In the genomic region with DNA sequence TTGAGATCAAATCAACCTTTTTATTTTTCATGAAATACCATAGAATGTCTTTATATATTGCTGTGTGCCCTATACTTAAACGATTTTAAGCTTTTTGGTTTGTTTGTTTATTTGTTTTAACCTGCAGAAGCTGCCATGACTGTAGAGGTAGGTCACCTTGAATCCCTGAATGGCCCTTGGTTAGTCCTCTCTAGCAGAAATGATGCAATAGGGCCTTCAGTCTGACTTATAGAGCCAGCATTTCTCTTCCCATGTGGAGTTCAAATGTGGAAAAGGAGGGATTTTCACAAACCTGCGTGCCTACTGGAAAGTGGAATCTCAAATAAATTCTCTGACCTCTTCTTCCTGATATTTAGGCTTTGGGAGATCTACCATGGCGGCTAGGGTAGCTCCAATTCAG, we compare ENCODE assay signal across 25 cellular contexts.
DNase-seq lines count a peak whose midpoint lies in the region; ATAC-seq, FAIRE-seq and TF ChIP-seq lines count a peak whose summit lies in the region.
"Had no signal": no experiment of that assay in that cellular context is flagged by ENCODE, and none has a peak within 500 bp of the region (broad histone marks: within the 10 kb centered on the region; RNA-seq: fewer than 3 reads in every experiment).

No MANE protein-coding gene starts in this region.

- CTCF ChIA-PET in K562 (lab: Yijun Ruan, JAX; ENCODE audit: low intra/inter-chr PET ratio), result no interaction called here

- no peak for TF ChIP-seq RAD21 in K562 (CRISPR knock-in tag; conservative IDR thresholded peaks at IDR 0.05 in 1 of 2, IDR thresholded peaks at IDR 0.05 in 1 of 2)

- 0% methylated on average over 3 of the region's 3 CpGs for WGBS in K562 (ENCODE audit: insufficient coverage, low coverage, missing lambda C conversion rate)
- WGBS in gastroesophageal sphincter (ENCODE audit: low coverage in 1 of 2), 2 donors, result 87 to 95% methylated on average over 2 of the region's 3 CpGs

- TF ChIP-seq POLR2A in K562 (conservative IDR thresholded peaks at IDR 0.05) (no peak), gastroesophageal sphincter (IDR thresholded peaks at IDR 0.05) (no peak)

- peak overlapping the region; percentile 91 for H3K27ac ChIP-seq in left ventricle myocardium inferior (replicated peaks)
- no peak overlapping the region for H3K27ac ChIP-seq in K562 (ENCODE audit: extremely low read depth, low read depth, low read length)
- peak overlapping the region in 3 of 4 donors; percentile 75 to 93 (median 80) for H3K27ac ChIP-seq in gastroesophageal sphincter
- peak overlapping the region; percentile 61 to 78 for H3K27ac ChIP-seq in tibial artery
- H3K27ac ChIP-seq: A549, C4-2B, SJSA1 had no signal

- no peaks in the 10 kb centered on the region for H3K27me3 ChIP-seq in left ventricle myocardium inferior (ENCODE audit: low read depth)
- H3K27me3 ChIP-seq in K562 (ENCODE audit: control insufficient read depth in 2 of 2, insufficient read depth in 2 of 2, low read length in 2 of 2), result peaks cover 0 to 5% of the 10 kb centered on the region in 2 experiments; a peak in 2 of 5 replicates
- H3K27me3 ChIP-seq in gastroesophageal sphincter, result no peaks in the 10 kb centered on the region
- H3K27me3 ChIP-seq in tibial artery, result no peaks in the 10 kb centered on the region
- H3K27me3 ChIP-seq: body of pancreas, SJSA1 had no signal

- H3K9me1 ChIP-seq in K562 (ENCODE audit: control insufficient read depth, insufficient read depth, low read length), result no peaks in the 10 kb centered on the region

- intact Hi-C loops in left ventricle myocardium inferior (cut with micrococcal nuclease) (no loop called here), Right ventricle myocardium inferior (cut with DNase I) (loop anchor here (10.0 kb wide), 1 partner anchor 207 kb away; no protein-coding TSS in a partner anchor), K562 (cut with micrococcal nuclease) (no loop called here), tibial artery (cut with DNase I; ENCODE audit: low total_unique reads) (no loop called here)

- no peak for FAIRE-seq in K562 (lab: Jason Lieb, UNC)
- FAIRE-seq: A549, G401.6 had no signal

- in situ Hi-C loops in K562 (cut with MboI), result loop anchor here (25.0 kb wide), 1 partner anchor 895 kb away; no protein-coding TSS in a partner anchor

- H3K9ac ChIP-seq in K562 (ENCODE audit: insufficient read depth in 1 of 2, low read depth in 2 of 2, low read length in 2 of 2), result no peak overlapping the region

- POLR2A ChIA-PET in K562 (lab: Yijun Ruan, JAX), result interaction anchor here (0.8 kb wide), 1 partner anchor 352 kb away, joined by 3 read pairs; no protein-coding TSS in a partner anchor

- H4K20me1 ChIP-seq in K562 (replicated peaks; ENCODE audit: control insufficient read depth, insufficient read depth, low read length), result no peaks in the 10 kb centered on the region

- TF ChIP-seq CTCF in left ventricle myocardium inferior (IDR thresholded peaks at IDR 0.05; ENCODE audit: borderline replicate concordance) (no peak), K562 (IDR thresholded peaks at IDR 0.05 in 2 of 3, conservative IDR thresholded peaks at IDR 0.05 in 1 of 3; ENCODE audit: insufficient read depth in 2 of 3, low read depth in 1 of 3, low read length in 3 of 3) (no peak), gastroesophageal sphincter (IDR thresholded peaks at IDR 0.05) (no peak), tibial artery (IDR thresholded peaks at IDR 0.05) (no peak)

- H2AFZ ChIP-seq in K562 (ENCODE audit: low read depth, low read length), result no peak overlapping the region

- ATAC-seq in Right ventricle myocardium inferior, result no peak
- no peak for ATAC-seq in K562
- ATAC-seq in gastroesophageal sphincter, result no peak
- ATAC-seq in GM21786 (IDR thresholded peaks at IDR 0.05; ENCODE audit: unreplicated experiment), result no peak
- ATAC-seq: A549; activated CD8-positive, alpha-beta T cell treated with anti-CD3 and anti-CD28 coated beads for 36 hours; naive thymus-derived CD4-positive, alpha-beta T cell had no signal

- H3K4me3 ChIP-seq in left ventricle myocardium inferior, result no peak overlapping the region
- H3K4me3 ChIP-seq in K562, result no peak overlapping the region
- no peak overlapping the region for H3K4me3 ChIP-seq in gastroesophageal sphincter
- H3K4me3 ChIP-seq in tibial artery, result no peak overlapping the region
- H3K4me3 ChIP-seq: A549, body of pancreas, HAP-1, SJSA1 had no signal

- peaks cover 28% of the 10 kb centered on the region for H3K4me1 ChIP-seq in left ventricle myocardium inferior
- H3K4me1 ChIP-seq in K562 (replicated peaks in 1 of 2; ENCODE audit: control insufficient read depth in 2 of 2, insufficient read depth in 2 of 2, low read length in 2 of 2), result no peaks in the 10 kb centered on the region
- H3K4me1 ChIP-seq in gastroesophageal sphincter, result peaks cover 0 to 26% (median 5%) of the 10 kb centered on the region in 3 donors
- H3K4me1 ChIP-seq in tibial artery, result peaks cover 0 to 27% (median 17%) of the 10 kb centered on the region in 4 donors
- H3K4me1 ChIP-seq: A549, HAP-1 had no signal

- no peak overlapping the region for H3K4me2 ChIP-seq in K562 (ENCODE audit: insufficient read depth, low read length)
- H3K4me2 ChIP-seq: A549 had no signal

- TF ChIP-seq EP300 in K562 (IDR thresholded peaks at IDR 0.05; ENCODE audit: low read length), result no peak
- TF ChIP-seq EP300 in gastroesophageal sphincter (IDR thresholded peaks at IDR 0.05), result no peak

- H3K36me3 ChIP-seq in left ventricle myocardium inferior (no peaks in the 10 kb centered on the region), K562 (ENCODE audit: control insufficient read depth, insufficient read depth, low read length) (no peaks in the 10 kb centered on the region), gastroesophageal sphincter (no peaks in the 10 kb centered on the region), tibial artery (no peaks in the 10 kb centered on the region)
- H3K36me3 ChIP-seq: HAP-1, SJSA1 had no signal

- BruUV-seq in K562 (replicated peaks; lab: Mats Ljungman, UMichigan), result no TSS peak

- H3K79me2 ChIP-seq in K562 (ENCODE audit: control insufficient read depth, insufficient read depth, low read length), result no peaks in the 10 kb centered on the region

- H3K9me3 ChIP-seq in left ventricle myocardium inferior (replicated peaks), result no peaks in the 10 kb centered on the region
- H3K9me3 ChIP-seq in K562 (replicated peaks; ENCODE audit: control insufficient read depth, insufficient read depth, low read depth, low read length), result no peaks in the 10 kb centered on the region
- H3K9me3 ChIP-seq in gastroesophageal sphincter, result no peaks in the 10 kb centered on the region
- no peaks in the 10 kb centered on the region for H3K9me3 ChIP-seq in tibial artery
- H3K9me3 ChIP-seq: A549, body of pancreas, HAP-1, SJSA1 had no signal

- DNase-seq in left ventricle myocardium inferior (no peak), Right ventricle myocardium inferior (ENCODE audit: missing footprints) (no peak), K562 (ENCODE audit: extremely low read depth in 1 of 4, low spot score in 3 of 4) (no peak), tibial artery (no peak), GOT3 (lab: John Stamatoyannopoulos, UW) (no peak), CD1c-positive myeloid dendritic cell (ENCODE audit: extremely low spot score) (no peak)
- DNase-seq: activated CD4-positive, CD25-positive, alpha-beta regulatory T cell; activated CD8-positive, alpha-beta T cell treated with anti-CD3 and anti-CD28 coated beads for 36 hours; activated naive CD4-positive, alpha-beta T cell treated with anti-CD3 and anti-CD28 coated beads for 36 hours; activated T-cell treated with anti-CD3 and anti-CD28 coated beads, Interleukin-2, amount 50 U/mL, for 1 hour; dermis blood vessel endothelial cell; head of caudate nucleus; naive thymus-derived CD4-positive, alpha-beta T cell; NCI-H1436 treated with DMSO at 0.1 percent for 48 hours; NCI-H2171 treated with DMSO at 0.1 percent for 48 hours; NCI-H748 treated with DMSO at 0.1 percent for 48 hours; stimulated activated CD4-positive, alpha-beta T cell treated with anti-CD3 and anti-CD28 coated beads, Interleukin-4, amount 100 ng/mL, for 24 hours had no signal

TF ChIP-seq in K562, 482 proteins besides CTCF, POLR2A, EP300 and RAD21:
- TF ChIP-seq NFRKB (IDR thresholded peaks at IDR 0.05; ENCODE audit: low read depth) (no peak), NR1H2 (CRISPR knock-in tag; IDR thresholded peaks at IDR 0.05) (no peak)
- TF ChIP-seq, protein P1, sequence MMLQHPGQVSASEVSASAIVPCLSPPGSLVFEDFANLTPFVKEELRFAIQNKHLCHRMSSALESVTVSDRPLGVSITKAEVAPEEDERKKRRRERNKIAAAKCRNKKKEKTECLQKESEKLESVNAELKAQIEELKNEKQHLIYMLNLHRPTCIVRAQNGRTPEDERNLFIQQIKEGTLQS (IDR thresholded peaks at IDR 0.05), result 0 out of 2 replicates have a peak, but pooled peaks have one; percentile 10
- TF ChIP-seq, protein P1 (CRISPR knock-in tag; conservative IDR thresholded peaks at IDR 0.05), result no peak
